ENCODE assay signal across 8 cellular contexts in the genomic region with DNA sequence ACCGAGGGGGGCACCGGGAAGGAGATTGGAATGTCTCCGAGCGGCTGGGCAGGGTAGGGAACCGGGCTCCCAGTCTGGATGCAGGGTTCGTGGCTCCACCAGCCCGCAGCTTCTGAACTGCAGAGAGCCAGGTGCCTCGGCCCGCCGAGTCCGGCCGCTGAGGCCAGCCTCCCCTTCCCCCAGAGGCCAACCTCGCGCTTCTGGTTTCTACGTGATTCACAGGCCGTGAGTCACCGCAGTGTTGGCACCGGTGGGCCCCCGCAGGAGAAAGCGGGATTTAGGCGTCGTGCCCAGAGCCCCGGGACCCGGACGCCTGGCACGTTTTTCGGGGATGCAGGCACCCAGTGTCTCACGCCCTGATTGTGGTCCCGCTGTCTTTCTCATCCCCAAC. TPM values are rescaled to one million over a fixed set of nuclear protein-coding genes. Genes with fewer than 3 reads are reported as not detected.
DNase-seq lines count a peak whose midpoint lies in the region; ATAC-seq and TF ChIP-seq lines count a peak whose summit lies in the region.

No MANE protein-coding gene starts in this region.

- H3K27ac Mint-ChIP-seq in dendritic cell treated with granulocyte-macrophage colony-stimulating factor and Interleukin-4, amounts not matched to agents 40 ng/mL and 50 ng/mL, for 4 days = no peak overlapping the region

- H3K9ac ChIP-seq in SK-N-MC (ENCODE audit: insufficient read length) = no peak overlapping the region

- peak; percentile 45 for DNase-seq in GOT3 (lab: John Stamatoyannopoulos, UW)
- DNase-seq in SK-N-MC (ENCODE audit: low read depth, low spot score) = no peak
- DNase-seq in mucosa of descending colon = peak in 1 of 3 donors; percentile 42
- peak in 1 of 2 donors; percentile 84 for DNase-seq in suprapubic skin (ENCODE audit: low spot score in 2 of 2)
- DNase-seq in SW 1271 (lab: John Stamatoyannopoulos, UW) = no peak

- H3K27me3 ChIP-seq in suprapubic skin = peaks cover 3% of the 10 kb centered on the region

- no peak for TF ChIP-seq POLR2A in suprapubic skin (IDR thresholded peaks at IDR 0.05)

- peaks cover 26% of the 10 kb centered on the region for H3K4me1 ChIP-seq in mucosa of descending colon (ENCODE audit: low read depth)
- peaks cover 70% of the 10 kb centered on the region for H3K4me1 ChIP-seq in suprapubic skin

- H3K36me3 Mint-ChIP-seq in dendritic cell treated with granulocyte-macrophage colony-stimulating factor and Interleukin-4, amounts not matched to agents 40 ng/mL and 50 ng/mL, for 4 days (ENCODE audit: low read depth) = no peaks in the 10 kb centered on the region

- H3K27ac ChIP-seq in SK-N-MC (no peak overlapping the region), suprapubic skin (peak overlapping the region; percentile 80)

- H3K9me3 Mint-ChIP-seq in dendritic cell treated with granulocyte-macrophage colony-stimulating factor and Interleukin-4, amounts not matched to agents 40 ng/mL and 50 ng/mL, for 4 days = no peaks in the 10 kb centered on the region

- peaks cover 87% of the 10 kb centered on the region for H3K27me3 Mint-ChIP-seq in dendritic cell treated with granulocyte-macrophage colony-stimulating factor and Interleukin-4, amounts not matched to agents 40 ng/mL and 50 ng/mL, for 4 days

- intact Hi-C loops in dendritic cell treated with granulocyte-macrophage colony-stimulating factor and Interleukin-4, amounts not matched to agents 40 ng/mL and 50 ng/mL, for 4 days (cut with micrococcal nuclease) = no loop called here
- intact Hi-C loops in mucosa of descending colon (cut with DNase I, micrococcal nuclease) = no loop called here

- H3K4me3 Mint-ChIP-seq in dendritic cell treated with granulocyte-macrophage colony-stimulating factor and Interleukin-4, amounts not matched to agents 40 ng/mL and 50 ng/mL, for 4 days = peak overlapping the region; percentile 28

- H3K4me1 Mint-ChIP-seq in dendritic cell treated with granulocyte-macrophage colony-stimulating factor and Interleukin-4, amounts not matched to agents 40 ng/mL and 50 ng/mL, for 4 days (ENCODE audit: low read depth) = peaks cover 50% of the 10 kb centered on the region

- no peaks in the 10 kb centered on the region for H3K9me3 ChIP-seq in SK-N-MC (ENCODE audit: low read depth, low read length)
- no peaks in the 10 kb centered on the region for H3K9me3 ChIP-seq in mucosa of descending colon
- H3K9me3 ChIP-seq in suprapubic skin = no peaks in the 10 kb centered on the region

- TF ChIP-seq EP300 in suprapubic skin (IDR thresholded peaks at IDR 0.05) = no peak

- peak overlapping the region; percentile 71 for H3K4me3 ChIP-seq in SK-N-MC
- H3K4me3 ChIP-seq in mucosa of descending colon = no peak overlapping the region
- peak overlapping the region; percentile 55 for H3K4me3 ChIP-seq in suprapubic skin

- no peak for TF ChIP-seq CTCF in mucosa of descending colon (IDR thresholded peaks at IDR 0.05)
- no peak for TF ChIP-seq CTCF in suprapubic skin (IDR thresholded peaks at IDR 0.05)

- peak; percentile 23 for ATAC-seq in mucosa of descending colon
- no peak for ATAC-seq in HG03469 (IDR thresholded peaks at IDR 0.05; ENCODE audit: unreplicated experiment)
- ATAC-seq in HG03432 (IDR thresholded peaks at IDR 0.05; ENCODE audit: unreplicated experiment) = no peak

- H3K36me3 ChIP-seq in SK-N-MC (ENCODE audit: insufficient read depth, low read length) (no peaks in the 10 kb centered on the region), mucosa of descending colon (ENCODE audit: low read depth) (no peaks in the 10 kb centered on the region), suprapubic skin (peaks cover 1% of the 10 kb centered on the region)

- WGBS in suprapubic skin = 7% methylated on average over 4 of the region's 29 CpGs

RNA-seq across cellular contexts. Expression of a gene that starts 0.5 kb away (rescaled TPM):
- total RNA-seq in mucosa of descending colon = 1 to 10 TPM in 2 of 3 donors, under 1 TPM in 1; 0.38 to 2.2 (median 1.2) TPM
- total RNA-seq in suprapubic skin = 10 to 100 TPM; 38.4 to 98.0 (median 68.2) TPM

RNA-seq across cellular contexts. Expression of a gene that starts 23.3 kb away (rescaled TPM):
- total RNA-seq in mucosa of descending colon = 10 to 100 TPM; 35.1 to 58.6 (median 44.4) TPM
- 10 to 100 TPM; 20.7 to 40.3 (median 34.2) TPM for total RNA-seq in suprapubic skin

RNA-seq across cellular contexts. Expression of a gene that starts 23.6 kb away (rescaled TPM):
- total RNA-seq in mucosa of descending colon = 10 to 100 TPM; 27.8 to 33.0 (median 31.0) TPM
- 10 to 100 TPM; 33.8 to 59.6 (median 38.9) TPM for total RNA-seq in suprapubic skin

RNA-seq across cellular contexts. Expression of a gene that starts 27.7 kb away (rescaled TPM):
- total RNA-seq in mucosa of descending colon = 10 to 100 TPM in 1 of 3 donors, 1 to 10 TPM in 2; 3.0 to 11.4 (median 6.4) TPM
- 1 to 10 TPM; 1.9 to 7.4 (median 4.8) TPM for total RNA-seq in suprapubic skin

RNA-seq across cellular contexts. Expression of a gene that starts 36.0 kb away (rescaled TPM):
- total RNA-seq in mucosa of descending colon (10 to 100 TPM; 50.1 to 61.7 (median 57.6) TPM), suprapubic skin (10 to 100 TPM; 33.6 to 66.6 (median 55.0) TPM)

Comparison
In these comparisons a context has a peak if more than half of its experiments do, and no peak if none do; other contexts are left out.
1. RNA of a gene that starts 0.5 kb away (total RNA-seq): 38.4 to 98.0 TPM in suprapubic skin; 0.38 to 2.2 TPM in mucosa of descending colon; every median in the first group is over 10 times any median in the second.